8 cellular contexts compared by ENCODE assay signal in genomic region chr14:50762001-50762930, GRCh38.
DNase-seq lines count a peak whose midpoint lies in the region; ATAC-seq and TF ChIP-seq lines count a peak whose summit lies in the region.

No MANE protein-coding gene starts in this region.

- TF ChIP-seq CTCF in MCF 10A (IDR thresholded peaks at IDR 0.05; ENCODE audit: unreplicated experiment) (no peak), mammary epithelial cell (conservative IDR thresholded peaks at IDR 0.05 in 1 of 2, IDR thresholded peaks at IDR 0.05 in 1 of 2; ENCODE audit: extremely low read depth in 1 of 2, insufficient read depth in 1 of 2, low read depth in 1 of 2, low read length in 2 of 2) (no peak), heart left ventricle (IDR thresholded peaks at IDR 0.05) (no peak)

- H3K4me2 ChIP-seq in mammary epithelial cell (ENCODE audit: insufficient read depth, low read depth, low read length), result no peak overlapping the region

- no peak overlapping the region for H3K27ac Mint-ChIP-seq in MCF 10A (ENCODE audit: low read depth, unreplicated experiment)

- no peaks in the 10 kb centered on the region for H3K4me1 ChIP-seq in mammary epithelial cell (ENCODE audit: insufficient read depth, low read length)
- H3K4me1 ChIP-seq in heart left ventricle, result peaks cover 0 to 12% (median 0%) of the 10 kb centered on the region in 12 donors

- no peaks in the 10 kb centered on the region for H3K79me2 ChIP-seq in mammary epithelial cell (ENCODE audit: insufficient read depth, low read length)

- H3K9me3 ChIP-seq in mammary epithelial cell (replicated peaks; ENCODE audit: insufficient read depth, low read length), result no peaks in the 10 kb centered on the region
- no peaks in the 10 kb centered on the region for H3K9me3 ChIP-seq in heart left ventricle

- dilution Hi-C loops in mammary epithelial cell (cut with HindIII; ENCODE audit: low sequenced_read_pairs), result no loop called here

- CTCF ChIA-PET in MCF 10A (lab: Yijun Ruan, JAX) (interaction anchor here (0.5 to 9.4 kb wide), 8 partner anchors 13 to 1013 kb away, joined by 3 to 129 read pairs (median 4); no protein-coding TSS in a partner anchor), mammary epithelial cell (lab: Charles Lee; ENCODE audit: low non-redundant PET) (no interaction called here), HEK293T (lab: Yijun Ruan, JAX) (interaction anchor here (0.6 to 1.5 kb wide), 3 partner anchors 11 to 162 kb away, joined by 3 to 10 read pairs (median 3); no protein-coding TSS in a partner anchor)

- H3K4me3 Mint-ChIP-seq in MCF 10A (ENCODE audit: unreplicated experiment), result no peak overlapping the region

- H3K27me3 ChIP-seq in mammary epithelial cell (ENCODE audit: insufficient read depth, low read length) (no peaks in the 10 kb centered on the region), heart left ventricle (no peaks in the 10 kb centered on the region)

- DNase-seq in MCF 10A (ENCODE audit: unreplicated experiment) (peak; percentile 50), mammary epithelial cell (no peak), ecto neural progenitor cell (ENCODE audit: low spot score) (no peak), heart left ventricle (no peak), HEK293T (ENCODE audit: extremely low spot score) (no peak)
- DNase-seq in stimulated activated CD4-positive, alpha-beta T cell treated with anti-CD3 and anti-CD28 coated beads, Interleukin-2, amount 100 ng/mL, for 48 hours, result peak; percentile 27 to 44

- H3K9me3 Mint-ChIP-seq in MCF 10A (ENCODE audit: unreplicated experiment), result no peaks in the 10 kb centered on the region

- ATAC-seq in HG03108 (IDR thresholded peaks at IDR 0.05; ENCODE audit: unreplicated experiment) (peak; percentile 68), heart left ventricle (no peak)

- H2AFZ ChIP-seq in mammary epithelial cell (ENCODE audit: low read depth, low read length), result no peak overlapping the region

- no peaks in the 10 kb centered on the region for H3K27me3 Mint-ChIP-seq in MCF 10A (ENCODE audit: insufficient read depth, unreplicated experiment)

- peaks cover 6% of the 10 kb centered on the region for H3K36me3 Mint-ChIP-seq in MCF 10A (ENCODE audit: insufficient read depth, unreplicated experiment)

- H3K4me3 ChIP-seq in mammary epithelial cell (replicated peaks in 1 of 3; ENCODE audit: insufficient read depth in 1 of 3, low read depth in 2 of 3, low read length in 3 of 3), result no peak overlapping the region
- H3K4me3 ChIP-seq in heart left ventricle, result no peak overlapping the region

- no peak overlapping the region for H3K9ac ChIP-seq in mammary epithelial cell (ENCODE audit: insufficient read depth, low read length)

- in situ Hi-C loops in mammary epithelial cell (cut with MboI; ENCODE audit: low sequenced_read_pairs in 2 of 2), result no loop called here

- no peak for TF ChIP-seq POLR2A in heart left ventricle (IDR thresholded peaks at IDR 0.05)

- BruUV-seq in MCF 10A (replicated peaks; lab: Mats Ljungman, UMichigan), result no TSS peak
- BruUV-seq in mammary epithelial cell (replicated peaks; lab: Mats Ljungman, UMichigan), result no TSS peak

- no peaks in the 10 kb centered on the region for H3K4me1 Mint-ChIP-seq in MCF 10A (ENCODE audit: insufficient read depth, unreplicated experiment)

- WGBS in mammary epithelial cell (ENCODE audit: low coverage, missing lambda C conversion rate), result 98% methylated on average over 9 of the region's 9 CpGs
- 85 to 93% (median 88%) methylated on average over 9 of the region's 9 CpGs for WGBS in heart left ventricle, 4 donors

- H3K36me3 ChIP-seq in mammary epithelial cell (ENCODE audit: insufficient read depth, low read length), result peaks cover 25% of the 10 kb centered on the region
- peaks cover 0 to 100% (median 98%) of the 10 kb centered on the region in 9 donors for H3K36me3 ChIP-seq in heart left ventricle

- H3K27ac ChIP-seq in mammary epithelial cell (ENCODE audit: insufficient read depth, low read depth, low read length) (no peak overlapping the region), angular gyrus (ENCODE audit: low read depth, low read length) (peak overlapping the region; percentile 58), heart left ventricle (no peak overlapping the region)

- H4K20me1 ChIP-seq in mammary epithelial cell (ENCODE audit: insufficient read depth, low read length), result no peaks in the 10 kb centered on the region

- POLR2A ChIA-PET in MCF 10A (lab: Yijun Ruan, JAX), result interaction anchor here (1.2 to 1.6 kb wide), 2 partner anchors 8 to 25 kb away, joined by 3 to 4 read pairs; no protein-coding TSS in a partner anchor
- POLR2A ChIA-PET in HEK293T (lab: Yijun Ruan, JAX), result interaction anchor here (1.1 kb wide), 1 partner anchor 94 kb away, joined by 3 read pairs; the partner anchor contains the start of gene SAV1

- intact Hi-C loops in MCF 10A (cut with micrococcal nuclease), result no loop called here
- intact Hi-C loops in mammary epithelial cell (cut with micrococcal nuclease), result no loop called here
- intact Hi-C loops in heart left ventricle (cut with DNase I), result no loop called here

TF ChIP-seq in HEK293T, 16 proteins besides CTCF, POLR2A, EP300 and RAD21:
- TF ChIP-seq SUZ12 (IDR thresholded peaks at IDR 0.05), result no peak
- no peak for TF ChIP-seq PKNOX1 (IDR thresholded peaks at IDR 0.05)
- TF ChIP-seq FOXM1 (IDR thresholded peaks at IDR 0.05; ENCODE audit: borderline replicate concordance), result no peak
- no peak for TF ChIP-seq LEF1 (IDR thresholded peaks at IDR 0.05; ENCODE audit: borderline replicate concordance)
- TF ChIP-seq ELF4 (IDR thresholded peaks at IDR 0.05), result no peak
- TF ChIP-seq FOXA1 (IDR thresholded peaks at IDR 0.05), result no peak
- no peak for TF ChIP-seq L3MBTL2 (conservative IDR thresholded peaks at IDR 0.05)
- no peak for TF ChIP-seq CTBP1 (IDR thresholded peaks at IDR 0.05; ENCODE audit: borderline replicate concordance)
- no peak for TF ChIP-seq HDGF (IDR thresholded peaks at IDR 0.05; ENCODE audit: borderline replicate concordance)
- no peak for TF ChIP-seq BHLHE40 (IDR thresholded peaks at IDR 0.05; ENCODE audit: borderline replicate concordance)
- no peak for TF ChIP-seq ARNT (IDR thresholded peaks at IDR 0.05)
- no peak for TF ChIP-seq FOXK2 (IDR thresholded peaks at IDR 0.05)
- no peak for TF ChIP-seq ZNF384 (IDR thresholded peaks at IDR 0.05)
- TF ChIP-seq SP1 (IDR thresholded peaks at IDR 0.05), result no peak
- TF ChIP-seq TARDBP (IDR thresholded peaks at IDR 0.05), result no peak
- no peak for TF ChIP-seq NFRKB (IDR thresholded peaks at IDR 0.05)

Comparison
In these comparisons a context has a peak if more than half of its experiments do, and no peak if none do; other contexts are left out.
1. DNase-seq: peak in MCF 10A (single experiment) and stimulated activated CD4-positive, alpha-beta T cell treated with anti-CD3 and anti-CD28 coated beads, Interleukin-2, amount 100 ng/mL, for 48 hours (2 of 2); none in mammary epithelial cell (single experiment), ecto neural progenitor cell (single experiment), heart left ventricle (0 of 5) and HEK293T (single experiment).